12 cellular contexts compared by ENCODE assay signal in genomic region chr17:61248399-61248798, GRCh38.
A peak's percentile ranks its signal among the peaks of the same experiment; 100 is the strongest.
DNase-seq lines count a peak whose midpoint lies in the region; TF ChIP-seq lines count a peak whose summit lies in the region.
"Had no signal": no experiment of that assay in that cellular context is flagged by ENCODE, and none has a peak within 500 bp of the region (broad histone marks: within the 10 kb centered on the region; RNA-seq: fewer than 3 reads in every experiment).

No MANE protein-coding gene starts in this region.

- TF ChIP-seq POLR2A in breast epithelium (IDR thresholded peaks at IDR 0.05): no peak

- DNase-seq in breast epithelium (ENCODE audit: low spot score in 2 of 2) (no peak), MCF 10A (ENCODE audit: unreplicated experiment) (no peak), RPMI7951 (ENCODE audit: low read depth) (peak; percentile 97), glomerular visceral epithelial cell (ENCODE audit: extremely low spot score) (peak; percentile 44), tibial artery (no peak), NCI-H510A (lab: John Stamatoyannopoulos, UW) (no peak), NCI-H2196 treated with DMSO at 0.1 percent for 48 hours (lab: John Stamatoyannopoulos, UW; ENCODE audit: unreplicated experiment) (no peak)
- DNase-seq in stimulated activated CD4-positive, alpha-beta T cell treated with anti-CD3 and anti-CD28 coated beads, Interleukin-12 subunit alpha, Interleukin-12 subunit beta, amount 100 ng/mL, for 4 hours: no peak
- DNase-seq: effector CD8-positive, alpha-beta T cell; H9; NCI-H510A treated with DMSO at 0.1 percent for 48 hours had no signal

- intact Hi-C loops in breast epithelium (cut with DNase I; ENCODE audit: low total_unique reads) (no loop called here), MCF 10A (cut with micrococcal nuclease) (no loop called here), tibial artery (cut with DNase I; ENCODE audit: low total_unique reads) (loop anchor here (5.0 kb wide), 1 partner anchor 149 kb away; the partner anchor contains the start of gene TBX2)

- H3K4me3 Mint-ChIP-seq in MCF 10A (ENCODE audit: unreplicated experiment): no peak overlapping the region
- H3K4me3 Mint-ChIP-seq: H9; T-helper 1 cell treated with Interleukin-12 subunit alpha and Interleukin-12 subunit beta and Interleukin-4 antibody, amounts not matched to agents 30 μg/mL and 1 μg/mL, for 36 hours had no signal

- no peaks in the 10 kb centered on the region for H3K4me1 ChIP-seq in breast epithelium
- H3K4me1 ChIP-seq in tibial artery: peaks cover 9 to 63% (median 51%) of the 10 kb centered on the region in 4 donors

- H3K9me3 Mint-ChIP-seq in MCF 10A (ENCODE audit: unreplicated experiment): no peaks in the 10 kb centered on the region
- H3K9me3 Mint-ChIP-seq: H9 had no signal

- no peak overlapping the region for H3K27ac Mint-ChIP-seq in MCF 10A (ENCODE audit: low read depth, unreplicated experiment)
- H3K27ac Mint-ChIP-seq: H9; T-helper 1 cell treated with Interleukin-12 subunit alpha and Interleukin-12 subunit beta and Interleukin-4 antibody, amounts not matched to agents 30 μg/mL and 1 μg/mL, for 36 hours had no signal

- H3K9me3 ChIP-seq in breast epithelium (no peaks in the 10 kb centered on the region), tibial artery (no peaks in the 10 kb centered on the region)

- TF ChIP-seq CTCF in breast epithelium (IDR thresholded peaks at IDR 0.05) (no peak), MCF 10A (IDR thresholded peaks at IDR 0.05; ENCODE audit: unreplicated experiment) (no peak), tibial artery (IDR thresholded peaks at IDR 0.05) (no peak)

- CTCF ChIA-PET in MCF 10A (lab: Yijun Ruan, JAX): interaction anchor here (0.6 kb wide), 1 partner anchor 227 kb away, joined by 4 read pairs; no protein-coding TSS in a partner anchor

- H3K27ac ChIP-seq in breast epithelium: peak overlapping the region; percentile 17 to 54
- H3K27ac ChIP-seq in tibial artery: peak overlapping the region; percentile 78 to 89

- H3K27me3 ChIP-seq in breast epithelium (no peaks in the 10 kb centered on the region), tibial artery (no peaks in the 10 kb centered on the region)

- peaks cover 11% of the 10 kb centered on the region for H3K4me1 Mint-ChIP-seq in MCF 10A (ENCODE audit: insufficient read depth, unreplicated experiment)

- POLR2A ChIA-PET in MCF 10A (lab: Yijun Ruan, JAX): no interaction called here

- no peaks in the 10 kb centered on the region for H3K27me3 Mint-ChIP-seq in MCF 10A (ENCODE audit: insufficient read depth, unreplicated experiment)

- no TSS peak for BruUV-seq in MCF 10A (replicated peaks; lab: Mats Ljungman, UMichigan)

- H3K36me3 ChIP-seq in breast epithelium (no peaks in the 10 kb centered on the region), tibial artery (no peaks in the 10 kb centered on the region)

- H3K36me3 Mint-ChIP-seq in MCF 10A (ENCODE audit: insufficient read depth, unreplicated experiment): no peaks in the 10 kb centered on the region

- H3K4me3 ChIP-seq in breast epithelium (no peak overlapping the region), tibial artery (no peak overlapping the region)

Comparison
In these comparisons a context has a peak if more than half of its experiments do, and no peak if none do; other contexts are left out.
1. DNase-seq: peak in RPMI7951 (single experiment) and glomerular visceral epithelial cell (single experiment); none in breast epithelium (0 of 2), MCF 10A (single experiment), tibial artery (0 of 2), NCI-H510A (single experiment), NCI-H2196 treated with DMSO at 0.1 percent for 48 hours (single experiment) and stimulated activated CD4-positive, alpha-beta T cell treated with anti-CD3 and anti-CD28 coated beads, Interleukin-12 subunit alpha, Interleukin-12 subunit beta, amount 100 ng/mL, for 4 hours (single experiment).